21 cellular contexts compared by ENCODE assay signal in genomic region chr1:224884428-224884827, GRCh38. TPM values are rescaled to one million over a fixed set of nuclear protein-coding genes. Genes with fewer than 3 reads are reported as not detected.
DNase-seq lines count a peak whose midpoint lies in the region; ATAC-seq and TF ChIP-seq lines count a peak whose summit lies in the region.
"Had no signal": no experiment of that assay in that cellular context is flagged by ENCODE, and none has a peak within 500 bp of the region (broad histone marks: within the 10 kb centered on the region; RNA-seq: fewer than 3 reads in every experiment).

No MANE protein-coding gene starts in this region.

- H3K36me3 ChIP-seq in Caco-2 (ENCODE audit: control insufficient read depth, insufficient read depth, low read length): no peaks in the 10 kb centered on the region; the same call in 1 of the 2 replicates
- no peaks in the 10 kb centered on the region for H3K36me3 ChIP-seq in colonic mucosa
- H3K36me3 ChIP-seq: cardiac muscle cell, MG63, upper lobe of left lung had no signal

- no peaks in the 10 kb centered on the region for H3K27me3 Mint-ChIP-seq in Caco-2 (ENCODE audit: insufficient read depth, unreplicated experiment)
- no peaks in the 10 kb centered on the region for H3K27me3 Mint-ChIP-seq in mesothelial cell of epicardium (ENCODE audit: low read depth)
- peaks cover 56% of the 10 kb centered on the region for H3K27me3 Mint-ChIP-seq in Calu3 (ENCODE audit: unreplicated experiment)
- H3K27me3 Mint-ChIP-seq: stimulated activated memory B cell treated with anti-CD40 and anti-IgM and Interleukin-4, amounts not matched to agents 10 μg/mL and 1 μg/mL and 100 μg/mL, for 72 hours had no signal

- H3K4me1 ChIP-seq in Caco-2: peaks cover 52% of the 10 kb centered on the region
- no peaks in the 10 kb centered on the region for H3K4me1 ChIP-seq in colonic mucosa

- H3K4me1 Mint-ChIP-seq in Caco-2 (ENCODE audit: low read depth, unreplicated experiment) (peaks cover 48% of the 10 kb centered on the region), mesothelial cell of epicardium (peaks cover 53% of the 10 kb centered on the region), Calu3 (ENCODE audit: low read depth, unreplicated experiment) (no peaks in the 10 kb centered on the region)
- H3K4me1 Mint-ChIP-seq: memory B cell; stimulated activated memory B cell treated with anti-CD40 and anti-IgM and Interleukin-4, amounts not matched to agents 10 μg/mL and 1 μg/mL and 100 μg/mL, for 72 hours had no signal

- peaks cover 14% of the 10 kb centered on the region for H3K9me3 ChIP-seq in Caco-2
- H3K9me3 ChIP-seq in colonic mucosa: no peaks in the 10 kb centered on the region

- H3K9me3 Mint-ChIP-seq in Caco-2 (ENCODE audit: unreplicated experiment) (peaks cover 27% of the 10 kb centered on the region), mesothelial cell of epicardium (peaks cover 24% of the 10 kb centered on the region), Calu3 (ENCODE audit: low read depth, unreplicated experiment) (peaks cover 6% of the 10 kb centered on the region)

- POLR2A ChIA-PET in Caco-2 (lab: Charles Lee): interaction anchor here (0.6 kb wide), 1 partner anchor 46 kb away, joined by 3 read pairs; no protein-coding TSS in a partner anchor

- DNase-seq in Caco-2 (peak; percentile 51), M059J (ENCODE audit: low read depth) (peak; percentile 82), colonic mucosa (peak; percentile 67), mesothelial cell of epicardium (ENCODE audit: low spot score in 2 of 2, unreplicated experiment in 2 of 2) (no peak), Calu3 (no peak), SHP77 (lab: John Stamatoyannopoulos, UW) (no peak)
- DNase-seq: activated CD4-positive, alpha-beta T cell treated with anti-CD3 and anti-CD28 coated beads for 48 hours; DND-41; effector memory CD4-positive, alpha-beta T cell; foreskin melanocyte; MG63; NCI-H2081 treated with DMSO at 0.1 percent for 48 hours; nucleus accumbens; SHP77 treated with DMSO at 0.1 percent for 48 hours; upper lobe of left lung had no signal

- H3K4me3 Mint-ChIP-seq in Caco-2 (ENCODE audit: unreplicated experiment): peak overlapping the region; percentile 12
- no peak overlapping the region for H3K4me3 Mint-ChIP-seq in mesothelial cell of epicardium
- H3K4me3 Mint-ChIP-seq in Calu3 (ENCODE audit: low read depth, unreplicated experiment): no peak overlapping the region
- H3K4me3 Mint-ChIP-seq: activated naive CD8-positive, alpha-beta T cell; memory B cell; stimulated activated memory B cell treated with anti-CD40 and anti-IgM and Interleukin-4, amounts not matched to agents 10 μg/mL and 1 μg/mL and 100 μg/mL, for 72 hours had no signal

- no TSS peak for BruUV-seq in Caco-2 (replicated peaks; lab: Mats Ljungman, UMichigan)
- BruUV-seq in Calu3 (replicated peaks; lab: Mats Ljungman, UMichigan): no TSS peak

- H3K36me3 Mint-ChIP-seq in Caco-2 (ENCODE audit: insufficient read depth, unreplicated experiment) (no peaks in the 10 kb centered on the region), mesothelial cell of epicardium (peaks cover 18% of the 10 kb centered on the region), Calu3 (ENCODE audit: insufficient read depth, unreplicated experiment) (no peaks in the 10 kb centered on the region)
- H3K36me3 Mint-ChIP-seq: activated naive CD8-positive, alpha-beta T cell; memory B cell; stimulated activated memory B cell treated with anti-CD40 and anti-IgM and Interleukin-4, amounts not matched to agents 10 μg/mL and 1 μg/mL and 100 μg/mL, for 72 hours had no signal

- no peak for TF ChIP-seq CTCF in Caco-2 (IDR thresholded peaks at IDR 0.05; ENCODE audit: insufficient read depth in 1 of 2, low read depth in 1 of 2, low read length in 1 of 2, severe bottlenecking in 1 of 2, unreplicated experiment in 1 of 2)
- TF ChIP-seq CTCF in colonic mucosa (IDR thresholded peaks at IDR 0.05): no peak
- no peak for TF ChIP-seq CTCF in mesothelial cell of epicardium (IDR thresholded peaks at IDR 0.05; ENCODE audit: unreplicated experiment)
- no peak for TF ChIP-seq CTCF in Calu3 (IDR thresholded peaks at IDR 0.05; ENCODE audit: unreplicated experiment)

- H3K27me3 ChIP-seq in Caco-2 (replicated peaks; ENCODE audit: control insufficient read depth, insufficient read depth, low read length) (no peaks in the 10 kb centered on the region), colonic mucosa (no peaks in the 10 kb centered on the region)
- H3K27me3 ChIP-seq: cardiac muscle cell, MG63, upper lobe of left lung had no signal

- no peak overlapping the region for H3K9ac ChIP-seq in colonic mucosa (ENCODE audit: low read depth in 2 of 2, low read length in 2 of 2)

- H3K27ac ChIP-seq in colonic mucosa: no peak overlapping the region
- H3K27ac ChIP-seq: cardiac muscle cell, upper lobe of left lung had no signal

- peak overlapping the region; percentile 6 for H3K27ac Mint-ChIP-seq in Caco-2 (ENCODE audit: unreplicated experiment)
- peak overlapping the region; percentile 88 for H3K27ac Mint-ChIP-seq in mesothelial cell of epicardium
- H3K27ac Mint-ChIP-seq in Calu3 (ENCODE audit: unreplicated experiment): no peak overlapping the region
- H3K27ac Mint-ChIP-seq: activated naive CD8-positive, alpha-beta T cell; memory B cell; stimulated activated memory B cell treated with anti-CD40 and anti-IgM and Interleukin-4, amounts not matched to agents 10 μg/mL and 1 μg/mL and 100 μg/mL, for 72 hours had no signal

- intact Hi-C loops in Caco-2 (cut with micrococcal nuclease; ENCODE audit: unreplicated experiment) (loop anchor here (2.0 kb wide), 1 partner anchor 38 kb away; no protein-coding TSS in a partner anchor), colonic mucosa (cut with DNase I) (no loop called here), Calu3 (cut with micrococcal nuclease; ENCODE audit: unreplicated experiment) (no loop called here)

- CTCF ChIA-PET in Caco-2 (lab: Charles Lee): interaction anchor here (1.0 to 1.8 kb wide), 2 partner anchors 10 to 38 kb away, joined by 3 to 7 read pairs; no protein-coding TSS in a partner anchor
- CTCF ChIA-PET in Calu3 (lab: Charles Lee): no interaction called here

- ATAC-seq in HG03095 (IDR thresholded peaks at IDR 0.05; ENCODE audit: unreplicated experiment): no peak
- ATAC-seq in HG02981 (IDR thresholded peaks at IDR 0.05; ENCODE audit: unreplicated experiment): no peak
- ATAC-seq: stimulated activated memory B cell treated with anti-CD40 and anti-IgM and Interleukin-4, amounts not matched to agents 10 μg/mL and 1 μg/mL and 100 μg/mL, for 72 hours had no signal

- H3K4me3 ChIP-seq in Caco-2 (ENCODE audit: low read depth, low read length): no peak overlapping the region
- H3K4me3 ChIP-seq in colonic mucosa: no peak overlapping the region
- H3K4me3 ChIP-seq: cardiac muscle cell, MG63, upper lobe of left lung had no signal

RNA-seq across cellular contexts. Expression of gene DNAH14, which starts 45.0 kb away (rescaled TPM):
- total RNA-seq in Caco-2 (2022) (57.3 and 63.2 TPM in 2 replicates), colonic mucosa (1 to 10 TPM; 7.5 to 9.6 TPM), mesothelial cell of epicardium (82.3 to 84.7 TPM (median 82.9 TPM) in 3 replicates), Calu3 (2022) (64.3 and 66.8 TPM in 2 replicates)
- total RNA-seq in M059J (2014; rRNA removed; shearing (Covaris generic)): not detected in 2 replicates

Comparison
In these comparisons a context has a peak if more than half of its experiments do, and no peak if none do; other contexts are left out.
1. DNase-seq: peak in Caco-2 (2 of 2), M059J (single experiment) and colonic mucosa (single experiment); none in mesothelial cell of epicardium (0 of 2), Calu3 (single experiment) and SHP77 (0 of 2).